Comparison of ENCODE assay signal across 8 cellular contexts in genomic region chr16:78925071-78925714, GRCh38.
A peak's percentile ranks its signal among the peaks of the same experiment; 100 is the strongest.
DNase-seq lines count a peak whose midpoint lies in the region; ATAC-seq and TF ChIP-seq lines count a peak whose summit lies in the region.

No MANE protein-coding gene starts in this region.

- H3K27me3 Mint-ChIP-seq in activated naive CD8-positive, alpha-beta T cell treated with anti-CD3 and anti-CD28 coated beads, Interleukin-2, amount 50 U/mL, for 24 hours, result peaks cover 2% of the 10 kb centered on the region
- H3K27me3 Mint-ChIP-seq in activated naive CD8-positive, alpha-beta T cell treated with anti-CD3 and anti-CD28 coated beads for 36 hours, result no peaks in the 10 kb centered on the region

- H3K9me3 Mint-ChIP-seq in activated naive CD8-positive, alpha-beta T cell treated with anti-CD3 and anti-CD28 coated beads, Interleukin-2, amount 50 U/mL, for 24 hours, result peaks cover 24% of the 10 kb centered on the region
- peaks cover 16% of the 10 kb centered on the region for H3K9me3 Mint-ChIP-seq in activated naive CD8-positive, alpha-beta T cell treated with anti-CD3 and anti-CD28 coated beads for 36 hours

- no peak overlapping the region for H3K4me3 ChIP-seq in RWPE2 (ENCODE audit: severe bottlenecking)
- H3K4me3 ChIP-seq in esophagus squamous epithelium, result no peak overlapping the region

- TF ChIP-seq CTCF in RWPE2 (IDR thresholded peaks at IDR 0.05; ENCODE audit: poor library complexity, severe bottlenecking), result peak; percentile 23
- TF ChIP-seq CTCF in esophagus squamous epithelium (IDR thresholded peaks at IDR 0.05), result peak; percentile 25 to 65 (median 36)

- peak; percentile 28 for ATAC-seq in activated naive CD8-positive, alpha-beta T cell treated with anti-CD3 and anti-CD28 coated beads, Interleukin-2, amount 50 U/mL, for 24 hours
- ATAC-seq in RWPE2 (ENCODE audit: low read depth) (no peak), HG03469 (IDR thresholded peaks at IDR 0.05; ENCODE audit: unreplicated experiment) (no peak), HG03045 (IDR thresholded peaks at IDR 0.05; ENCODE audit: unreplicated experiment) (no peak), GM21367 (IDR thresholded peaks at IDR 0.05; ENCODE audit: unreplicated experiment) (no peak)

- no peak overlapping the region for H3K27ac Mint-ChIP-seq in activated naive CD8-positive, alpha-beta T cell treated with anti-CD3 and anti-CD28 coated beads, Interleukin-2, amount 50 U/mL, for 24 hours
- H3K27ac Mint-ChIP-seq in activated naive CD8-positive, alpha-beta T cell treated with anti-CD3 and anti-CD28 coated beads for 36 hours, result no peak overlapping the region

- H3K9me3 ChIP-seq in RWPE2 (ENCODE audit: severe bottlenecking), result peaks cover 3% of the 10 kb centered on the region
- peaks cover 0 to 15% (median 6%) of the 10 kb centered on the region in 3 donors for H3K9me3 ChIP-seq in esophagus squamous epithelium

- H3K4me3 Mint-ChIP-seq in activated naive CD8-positive, alpha-beta T cell treated with anti-CD3 and anti-CD28 coated beads, Interleukin-2, amount 50 U/mL, for 24 hours, result no peak overlapping the region
- H3K4me3 Mint-ChIP-seq in activated naive CD8-positive, alpha-beta T cell treated with anti-CD3 and anti-CD28 coated beads for 36 hours, result no peak overlapping the region

- intact Hi-C loops in esophagus squamous epithelium (cut with DNase I), result no loop called here

- H3K27ac ChIP-seq in RWPE2 (ENCODE audit: poor library complexity, severe bottlenecking) (no peak overlapping the region), esophagus squamous epithelium (no peak overlapping the region)

- peak; percentile 24 for DNase-seq in activated naive CD8-positive, alpha-beta T cell treated with anti-CD3 and anti-CD28 coated beads, Interleukin-2, amount 50 U/mL, for 24 hours
- no peak for DNase-seq in activated naive CD8-positive, alpha-beta T cell treated with anti-CD3 and anti-CD28 coated beads for 36 hours
- no peak for DNase-seq in RWPE2 (ENCODE audit: low spot score)
- no peak for DNase-seq in esophagus squamous epithelium (lab: John Stamatoyannopoulos, UW)
- peak; percentile 15 for DNase-seq in putamen (ENCODE audit: low spot score)

- H3K36me3 ChIP-seq in RWPE2 (ENCODE audit: low read depth), result no peaks in the 10 kb centered on the region
- H3K36me3 ChIP-seq in esophagus squamous epithelium, result no peaks in the 10 kb centered on the region

- WGBS in esophagus squamous epithelium, 2 donors, result 64 to 72% methylated on average over 8 of the region's 8 CpGs

- H3K4me1 Mint-ChIP-seq in activated naive CD8-positive, alpha-beta T cell treated with anti-CD3 and anti-CD28 coated beads, Interleukin-2, amount 50 U/mL, for 24 hours, result peaks cover 3% of the 10 kb centered on the region
- H3K4me1 Mint-ChIP-seq in activated naive CD8-positive, alpha-beta T cell treated with anti-CD3 and anti-CD28 coated beads for 36 hours, result no peaks in the 10 kb centered on the region

- no peak for TF ChIP-seq POLR2A in esophagus squamous epithelium (IDR thresholded peaks at IDR 0.05)

- H3K27me3 ChIP-seq in RWPE2 (ENCODE audit: insufficient read depth, poor library complexity, severe bottlenecking), result no peaks in the 10 kb centered on the region
- H3K27me3 ChIP-seq in esophagus squamous epithelium, result no peaks in the 10 kb centered on the region

- H3K4me1 ChIP-seq in RWPE2 (ENCODE audit: insufficient read depth, poor library complexity, severe bottlenecking) (no peaks in the 10 kb centered on the region), esophagus squamous epithelium (peaks cover 0 to 10% (median 0%) of the 10 kb centered on the region in 3 donors)

- H3K36me3 Mint-ChIP-seq in activated naive CD8-positive, alpha-beta T cell treated with anti-CD3 and anti-CD28 coated beads, Interleukin-2, amount 50 U/mL, for 24 hours (ENCODE audit: low read depth), result peaks cover 11% of the 10 kb centered on the region
- peaks cover 12% of the 10 kb centered on the region for H3K36me3 Mint-ChIP-seq in activated naive CD8-positive, alpha-beta T cell treated with anti-CD3 and anti-CD28 coated beads for 36 hours

Comparison
In these comparisons a context has a peak if more than half of its experiments do, and no peak if none do; other contexts are left out.
1. DNase-seq: peak in activated naive CD8-positive, alpha-beta T cell treated with anti-CD3 and anti-CD28 coated beads, Interleukin-2, amount 50 U/mL, for 24 hours (single experiment) and putamen (single experiment); none in activated naive CD8-positive, alpha-beta T cell treated with anti-CD3 and anti-CD28 coated beads for 36 hours (single experiment), RWPE2 (single experiment) and esophagus squamous epithelium (single experiment).